ENCODE assay signal across 8 cellular contexts in the genomic region with DNA sequence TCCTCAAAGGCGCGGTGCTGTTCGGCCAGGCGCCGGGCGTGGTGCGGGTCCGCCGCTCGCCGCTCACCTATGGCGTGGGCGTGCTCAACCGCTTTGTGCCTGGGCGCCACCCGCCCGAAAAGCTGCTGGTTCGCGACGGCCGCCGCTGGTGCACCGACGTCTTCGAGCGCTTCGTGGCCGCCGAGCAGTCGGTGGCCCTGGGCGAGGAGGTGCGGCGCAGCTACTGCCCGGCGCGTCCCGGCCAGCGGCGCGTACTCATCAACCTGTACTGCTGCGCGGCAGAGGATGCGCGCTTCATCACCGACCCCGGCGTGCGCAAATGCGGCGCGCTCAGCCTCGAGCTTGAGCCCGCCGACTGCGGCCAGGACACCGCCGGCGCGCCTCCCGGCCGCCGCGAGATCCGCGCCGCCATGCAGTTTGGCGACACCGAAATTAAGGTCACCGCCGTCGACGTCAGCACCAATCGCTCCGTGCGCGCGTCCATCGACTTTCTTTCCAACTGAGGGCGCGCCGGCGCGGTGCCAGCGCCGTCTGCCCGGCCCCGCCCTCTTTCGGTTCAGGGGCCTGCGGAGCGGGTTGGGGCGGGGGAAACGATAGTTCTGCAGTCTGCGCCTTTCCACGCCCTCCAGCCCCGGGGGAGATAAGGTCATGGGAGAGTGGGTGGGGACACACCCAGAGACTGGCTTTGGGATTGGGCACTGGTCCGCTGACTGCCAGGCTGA. TPM values are rescaled to one million over a fixed set of nuclear protein-coding genes. Genes with fewer than 3 reads are reported as not detected.
DNase-seq lines count a peak whose midpoint lies in the region; ATAC-seq and TF ChIP-seq lines count a peak whose summit lies in the region.

No MANE protein-coding gene starts in this region.

- ATAC-seq in lung (ENCODE audit: insufficient read depth, low FRiP score) = peak; percentile 6

- no peak overlapping the region for H3K27ac Mint-ChIP-seq in T-helper 2 cell treated with Interferon-gamma antibody and Interleukin-4, amounts not matched to agents 5 μg/mL and 100 μg/mL, for 36 hours

- no peaks in the 10 kb centered on the region for H3K9me3 ChIP-seq in lung (ENCODE audit: control insufficient read depth in 2 of 2, insufficient read depth in 1 of 2, low read length in 1 of 2)

- TF ChIP-seq CTCF in GM06990 (IDR thresholded peaks at IDR 0.05; ENCODE audit: insufficient read depth, low read length, poor library complexity, severe bottlenecking) (no peak), lung (IDR thresholded peaks at IDR 0.05; ENCODE audit: control extremely low read depth, extremely low read depth) (no peak)

- peaks cover 1% of the 10 kb centered on the region for H3K36me3 Mint-ChIP-seq in T-helper 2 cell treated with Interferon-gamma antibody and Interleukin-4, amounts not matched to agents 5 μg/mL and 100 μg/mL, for 36 hours (ENCODE audit: low read depth)

- H3K4me1 Mint-ChIP-seq in T-helper 2 cell treated with Interferon-gamma antibody and Interleukin-4, amounts not matched to agents 5 μg/mL and 100 μg/mL, for 36 hours (ENCODE audit: low read depth) = peaks cover 4% of the 10 kb centered on the region

- no peaks in the 10 kb centered on the region for H3K27me3 ChIP-seq in GM06990 (replicated peaks; ENCODE audit: control insufficient read depth, insufficient read depth, low read length)
- H3K27me3 ChIP-seq in lung (ENCODE audit: control insufficient read depth, insufficient read depth) = no peaks in the 10 kb centered on the region

- peaks cover 0 to 6% of the 10 kb centered on the region in 2 donors for H3K4me1 ChIP-seq in lung (ENCODE audit: control insufficient read depth in 2 of 2, insufficient read depth in 2 of 2, low read length in 2 of 2)

- peak overlapping the region; percentile 11 for H3K4me3 Mint-ChIP-seq in T-helper 2 cell treated with Interferon-gamma antibody and Interleukin-4, amounts not matched to agents 5 μg/mL and 100 μg/mL, for 36 hours

- no peak overlapping the region for H3K4me3 ChIP-seq in GM06990 (replicated peaks; ENCODE audit: low read depth, low read length)
- no peak overlapping the region for H3K4me3 ChIP-seq in lung

- H3K36me3 ChIP-seq in GM06990 (ENCODE audit: control insufficient read depth, insufficient read depth, low read length) (no peaks in the 10 kb centered on the region; the same call in none of the 2 replicates), lung (ENCODE audit: control insufficient read depth in 2 of 2, insufficient read depth in 2 of 2, low read length in 2 of 2) (peaks cover 0 to 22% of the 10 kb centered on the region in 2 donors)

- H3K27me3 Mint-ChIP-seq in T-helper 2 cell treated with Interferon-gamma antibody and Interleukin-4, amounts not matched to agents 5 μg/mL and 100 μg/mL, for 36 hours (ENCODE audit: low read depth) = no peaks in the 10 kb centered on the region

- DNase-seq in GM06990 (ENCODE audit: extremely low read depth, insufficient read length) (peak; percentile 69), lung (ENCODE audit: low spot score) (peak; percentile 46), NAMALWA (ENCODE audit: low spot score) (no peak), NCI-H1092 (lab: John Stamatoyannopoulos, UW) (no peak), inferior parietal cortex (ENCODE audit: extremely low spot score) (no peak)
- DNase-seq in T-helper 2 cell treated with Interferon-gamma antibody and Interleukin-4, amounts not matched to agents 5 μg/mL and 100 μg/mL, for 36 hours (ENCODE audit: low spot score) = peak; percentile 51
- peak; percentile 64 for DNase-seq in central memory CD4-positive, alpha-beta T cell
- DNase-seq in stimulated activated CD8-positive, alpha-beta memory T cell treated with anti-CD3 and anti-CD28 coated beads, Interleukin-4, amount 100 ng/mL, for 24 hours (ENCODE audit: low read depth) = peak; percentile 35

- H3K27ac ChIP-seq in lung (ENCODE audit: low read depth in 1 of 2, low read length in 1 of 2) = no peak overlapping the region

- 60 to 67% methylated on average over 81 to 96 of the region's 96 CpGs for WGBS in lung, 2 donors

- no peaks in the 10 kb centered on the region for H3K9me3 Mint-ChIP-seq in T-helper 2 cell treated with Interferon-gamma antibody and Interleukin-4, amounts not matched to agents 5 μg/mL and 100 μg/mL, for 36 hours

RNA-seq across cellular contexts. Expression of a gene that starts 15.7 kb away (rescaled TPM):
- 10 to 100 TPM in 1 of 2 donors, 1 to 10 TPM in 1; 8.6 to 53.7 TPM for total RNA-seq in lung
- polyA plus RNA-seq in lung = 10 to 100 TPM; 34.1 to 36.1 TPM

RNA-seq across cellular contexts. Expression of a gene that starts 19.3 kb away (rescaled TPM):
- total RNA-seq in lung = 10 to 100 TPM; 23.0 to 28.3 TPM
- polyA plus RNA-seq in lung = 10 to 100 TPM; 11.4 to 16.8 TPM

RNA-seq across cellular contexts. Expression of a gene that starts 29.4 kb away (rescaled TPM):
- total RNA-seq in lung = 10 to 100 TPM; 11.7 to 15.5 TPM
- 10 to 100 TPM in 1 of 2 donors, 1 to 10 TPM in 1; 9.6 to 11.9 TPM for polyA plus RNA-seq in lung

RNA-seq across cellular contexts. Expression of a gene that starts 34.7 kb away (rescaled TPM):
- total RNA-seq in lung = 100 to 1,000 TPM in 1 of 2 donors, 10 to 100 TPM in 1; 35.9 to 113 TPM
- 10 to 100 TPM; 72.9 to 85.8 TPM for polyA plus RNA-seq in lung

RNA-seq across cellular contexts. Expression of a gene that starts 39.4 kb away (rescaled TPM):
- total RNA-seq in lung = 10 to 100 TPM in 1 of 2 donors, 1 to 10 TPM in 1; 3.7 to 34.2 TPM
- polyA plus RNA-seq in lung = 10 to 100 TPM; 18.1 to 19.2 TPM

Comparison
In these comparisons a context has a peak if more than half of its experiments do, and no peak if none do; other contexts are left out.
1. DNase-seq: peak in GM06990 (single experiment), T-helper 2 cell treated with Interferon-gamma antibody and Interleukin-4, amounts not matched to agents 5 μg/mL and 100 μg/mL, for 36 hours (single experiment), central memory CD4-positive, alpha-beta T cell (single experiment), lung (single experiment) and stimulated activated CD8-positive, alpha-beta memory T cell treated with anti-CD3 and anti-CD28 coated beads, Interleukin-4, amount 100 ng/mL, for 24 hours (single experiment); none in NAMALWA (single experiment), NCI-H1092 (single experiment) and inferior parietal cortex (single experiment).